In genomic region chr9:94300470-94301301, GRCh38 we compare ENCODE assay signal across 17 cellular contexts. TPM values are rescaled to one million over a fixed set of nuclear protein-coding genes. Genes with fewer than 3 reads are reported as not detected.
"Had no signal": no experiment of that assay in that cellular context is flagged by ENCODE, and none has a peak within 500 bp of the region (broad histone marks: within the 10 kb centered on the region; RNA-seq: fewer than 3 reads in every experiment).

No MANE protein-coding gene starts in this region.

- H3K4me1 Mint-ChIP-seq: activated naive CD4-positive, alpha-beta T cell treated with anti-CD3 and anti-CD28 coated beads, Interleukin-2, amount 50 U/mL, for 24 hours had no signal

- FAIRE-seq: pancreas had no signal

- H3K27me3 ChIP-seq: pancreas, tibial nerve had no signal

- H3K9me3 Mint-ChIP-seq: activated naive CD4-positive, alpha-beta T cell treated with anti-CD3 and anti-CD28 coated beads, Interleukin-2, amount 50 U/mL, for 24 hours; neural crest cell had no signal

- ATAC-seq: pancreas had no signal

- DNase-seq: activated CD4-positive, alpha-beta T cell treated with anti-CD3 and anti-CD28 coated beads for 4 hours; activated T-cell treated with anti-CD3 and anti-CD28 coated beads for 4 hours; foreskin melanocyte; head of caudate nucleus; left ventricle myocardium inferior; mesenchymal stem cell; T1000 had no signal

- H3K27ac ChIP-seq: left ventricle myocardium inferior, pancreas, skin epidermis, tibial nerve, VCaP had no signal

- H3K4me3 Mint-ChIP-seq: activated naive CD4-positive, alpha-beta T cell treated with anti-CD3 and anti-CD28 coated beads, Interleukin-2, amount 50 U/mL, for 24 hours; neural crest cell had no signal

- H3K9me3 ChIP-seq: left ventricle myocardium inferior, pancreas, tibial nerve had no signal

- H3K4me3 ChIP-seq: left ventricle myocardium inferior, pancreas, skin epidermis, tibial nerve had no signal

- H3K36me3 ChIP-seq: pancreas had no signal

- H3K4me1 ChIP-seq: left ventricle myocardium inferior, tibial nerve had no signal

RNA-seq across cellular contexts. Expression of gene NUTM2F, which starts 27.8 kb away (rescaled TPM):
- total RNA-seq: activated CD8-positive, alpha-beta memory T cell treated with anti-CD3 and anti-CD28 coated beads for 36 hours; cerebellum; dermis microvascular lymphatic vessel endothelial cell; left ventricle myocardium inferior; pancreas; renal cortical epithelial cell had no signal
